ENCODE assay signal across 21 cellular contexts in genomic region chr6:159609813-159610212, GRCh38.
"Had no signal": no experiment of that assay in that cellular context is flagged by ENCODE, and none has a peak within 500 bp of the region (broad histone marks: within the 10 kb centered on the region; RNA-seq: fewer than 3 reads in every experiment).

No MANE protein-coding gene starts in this region.

- DNase-seq: activated CD4-positive, alpha-beta T cell treated with anti-CD3 and anti-CD28 coated beads, Interleukin-2, amount 50 U/mL, for 1 hour; activated CD4-positive, CD25-positive, alpha-beta regulatory T cell treated with anti-CD3 and anti-CD28 coated beads, Interleukin-2, amount 50 U/mL, for 72 hours; activated CD8-positive, alpha-beta memory T cell treated with anti-CD3 and anti-CD28 coated beads, Interleukin-2, amount 50 U/mL, for 4 hours; activated naive CD4-positive, alpha-beta T cell treated with anti-CD3 and anti-CD28 coated beads, Interleukin-2, amount 10 ng/mL, durations not matched to agents 7 days and 5 days; activated naive CD8-positive, alpha-beta T cell treated with anti-CD3 and anti-CD28 coated beads, Interleukin-2, amount 50 U/mL, for 24 hours; activated T-cell treated with anti-CD3 and anti-CD28 coated beads, Interleukin-2, amount 50 U/mL, for 4 hours; aorta; brain microvascular endothelial cell; colonic mucosa; erythroblast; hippocampal formation; left colon; occipital lobe; posterior cingulate gyrus; retina; stimulated activated CD4-positive, alpha-beta T cell treated with anti-CD3 and anti-CD28 coated beads, Interleukin-2, amount 100 ng/mL, for 24 hours; stimulated activated naive CD4-positive, alpha-beta T cell treated with Interleukin-2 at 50 U/mL for 16 hours; substantia nigra; T1000 had no signal

- H3K27ac Mint-ChIP-seq: activated naive CD4-positive, alpha-beta T cell treated with anti-CD3 and anti-CD28 coated beads, Interleukin-2, amount 10 ng/mL, durations not matched to agents 7 days and 5 days; activated naive CD8-positive, alpha-beta T cell treated with anti-CD3 and anti-CD28 coated beads, Interleukin-2, amount 50 U/mL, for 24 hours; mesothelial cell of epicardium had no signal

- H3K27me3 Mint-ChIP-seq: activated naive CD8-positive, alpha-beta T cell treated with anti-CD3 and anti-CD28 coated beads, Interleukin-2, amount 50 U/mL, for 24 hours; central memory CD8-positive, alpha-beta T cell had no signal

- H3K4me1 Mint-ChIP-seq: activated naive CD4-positive, alpha-beta T cell treated with anti-CD3 and anti-CD28 coated beads, Interleukin-2, amount 10 ng/mL, durations not matched to agents 7 days and 5 days; activated naive CD8-positive, alpha-beta T cell treated with anti-CD3 and anti-CD28 coated beads, Interleukin-2, amount 50 U/mL, for 24 hours; central memory CD8-positive, alpha-beta T cell; mesothelial cell of epicardium had no signal

- H3K36me3 Mint-ChIP-seq: activated naive CD4-positive, alpha-beta T cell treated with anti-CD3 and anti-CD28 coated beads, Interleukin-2, amount 10 ng/mL, durations not matched to agents 7 days and 5 days; mesothelial cell of epicardium had no signal

- ATAC-seq: activated naive CD8-positive, alpha-beta T cell treated with anti-CD3 and anti-CD28 coated beads, Interleukin-2, amount 50 U/mL, for 24 hours; activated T-cell treated with anti-CD3 and anti-CD28 coated beads, Interleukin-2, amount 50 U/mL, for 4 hours; left colon had no signal

- H3K4me3 Mint-ChIP-seq: activated naive CD4-positive, alpha-beta T cell treated with anti-CD3 and anti-CD28 coated beads, Interleukin-2, amount 10 ng/mL, durations not matched to agents 7 days and 5 days; activated naive CD8-positive, alpha-beta T cell treated with anti-CD3 and anti-CD28 coated beads, Interleukin-2, amount 50 U/mL, for 24 hours; activated T-cell treated with anti-CD3 and anti-CD28 coated beads, Interleukin-2, amount 50 U/mL, for 4 hours; central memory CD8-positive, alpha-beta T cell; mesothelial cell of epicardium had no signal
